Comparison of ENCODE assay signal across 13 cellular contexts in genomic region chr5:149420509-149421371, GRCh38. TPM values are rescaled to one million over a fixed set of nuclear protein-coding genes. Genes with fewer than 3 reads are reported as not detected.
DNase-seq lines count a peak whose midpoint lies in the region; ATAC-seq, FAIRE-seq and TF ChIP-seq lines count a peak whose summit lies in the region.
"Had no signal": no experiment of that assay in that cellular context is flagged by ENCODE, and none has a peak within 500 bp of the region (broad histone marks: within the 10 kb centered on the region; RNA-seq: fewer than 3 reads in every experiment).

No MANE protein-coding gene starts in this region.

- TF ChIP-seq CTCF in GM12878 (IDR thresholded peaks at IDR 0.05 in 2 of 3, conservative IDR thresholded peaks at IDR 0.05 in 1 of 3; ENCODE audit: control insufficient read depth in 2 of 3, extremely low read depth in 1 of 3, insufficient read depth in 1 of 3, low read depth in 3 of 3, low read length in 3 of 3) (no peak), hepatocyte (IDR thresholded peaks at IDR 0.05; ENCODE audit: poor library complexity) (no peak)

- CTCF ChIA-PET in GM12878 (lab: Yijun Ruan, JAX): interaction anchor here (0.6 to 2.1 kb wide), 8 partner anchors 12 to 198 kb away, joined by 3 to 8 read pairs (median 4); no protein-coding TSS in a partner anchor

- H3K27ac ChIP-seq in BLaER1 treated with 17β-estradiol and CSF1 and Interleukin-3, amounts not matched to agents 10 nM and 100 nM: peak overlapping the region in 9 of 11 experiments; percentile 13 to 81 (median 61); a peak in 16 of 22 replicates
- H3K27ac ChIP-seq in GM12878 (ENCODE audit: control insufficient read depth, insufficient read depth) (no peak overlapping the region), hepatocyte (peak overlapping the region; percentile 90), skeletal muscle tissue (ENCODE audit: low read depth, low read length) (peak overlapping the region; percentile 70)

- peaks cover 17% of the 10 kb centered on the region for H3K27me3 Mint-ChIP-seq in T-helper 17 cell
- H3K27me3 Mint-ChIP-seq: stimulated activated naive CD8-positive, alpha-beta T cell treated with anti-CD3 and anti-CD28 coated beads, Interleukin-15, amount 100 ng/mL, for 72 hours had no signal

- H3K4me3 Mint-ChIP-seq in T-helper 17 cell: no peak overlapping the region
- H3K4me3 Mint-ChIP-seq: stimulated activated naive CD8-positive, alpha-beta T cell treated with anti-CD3 and anti-CD28 coated beads, Interleukin-15, amount 100 ng/mL, for 72 hours; T-helper 2 cell treated with Interferon-gamma antibody and Interleukin-4, amounts not matched to agents 5 μg/mL and 100 μg/mL, for 36 hours had no signal

- RAD21 ChIA-PET in GM12878 (lab: Charles Lee; ENCODE audit: unreplicated experiment): interaction anchor here (1.0 to 1.2 kb wide), 3 partner anchors 11 to 39 kb away, joined by 3 read pairs; no protein-coding TSS in a partner anchor

- no peak for FAIRE-seq in GM12878 (lab: Jason Lieb, UNC)

- no peak overlapping the region for H3K27ac Mint-ChIP-seq in T-helper 17 cell
- H3K27ac Mint-ChIP-seq: stimulated activated naive CD8-positive, alpha-beta T cell treated with anti-CD3 and anti-CD28 coated beads, Interleukin-15, amount 100 ng/mL, for 72 hours; T-helper 2 cell treated with Interferon-gamma antibody and Interleukin-4, amounts not matched to agents 5 μg/mL and 100 μg/mL, for 36 hours had no signal

- H4K20me1 ChIP-seq in BLaER1 treated with 17β-estradiol and CSF1 and Interleukin-3, amounts not matched to agents 10 nM and 100 nM: no peaks in the 10 kb centered on the region
- no peaks in the 10 kb centered on the region for H4K20me1 ChIP-seq in GM12878 (ENCODE audit: control insufficient read depth, insufficient read depth)
- H4K20me1 ChIP-seq in hepatocyte (ENCODE audit: insufficient read depth, poor library complexity, severe bottlenecking): no peaks in the 10 kb centered on the region

- peak overlapping the region in 9 of 11 experiments; percentile 5 to 69 (median 56); a peak in 13 of 22 replicates for H3K9ac ChIP-seq in BLaER1 treated with 17β-estradiol and CSF1 and Interleukin-3, amounts not matched to agents 10 nM and 100 nM
- H3K9ac ChIP-seq in GM12878 (ENCODE audit: control insufficient read depth, insufficient read depth, low read length) (no peak overlapping the region), skeletal muscle tissue (ENCODE audit: low read depth in 1 of 3, low read length in 3 of 3) (peak overlapping the region in 1 of 3 donors; percentile 57)

- H3K4me3 ChIP-seq in BLaER1 treated with 17β-estradiol and CSF1 and Interleukin-3, amounts not matched to agents 10 nM and 100 nM: 0 out of 20 replicates have a peak overlapping the region, but pooled peaks of 1 of the 10 experiments have one; percentile 28
- H3K4me3 ChIP-seq in GM12878: no peak overlapping the region
- H3K4me3 ChIP-seq in hepatocyte: no peak overlapping the region
- no peak overlapping the region for H3K4me3 ChIP-seq in skeletal muscle tissue (ENCODE audit: low read length in 3 of 3)

- no peak for TF ChIP-seq RAD21 in GM12878 (IDR thresholded peaks at IDR 0.05; ENCODE audit: insufficient read depth, low read depth, low read length)

- H3K4me1 ChIP-seq in BLaER1 treated with 17β-estradiol and CSF1 and Interleukin-3, amounts not matched to agents 10 nM and 100 nM: peaks cover 57 to 89% (median 79%) of the 10 kb centered on the region in 10 experiments
- H3K4me1 ChIP-seq in GM12878 (ENCODE audit: control insufficient read depth, insufficient read depth, low read length): no peaks in the 10 kb centered on the region
- peaks cover 66% of the 10 kb centered on the region for H3K4me1 ChIP-seq in hepatocyte (ENCODE audit: insufficient read depth)
- peaks cover 15 to 52% (median 44%) of the 10 kb centered on the region in 3 donors for H3K4me1 ChIP-seq in skeletal muscle tissue (ENCODE audit: control insufficient read depth in 3 of 3, insufficient read depth in 3 of 3, low read length in 3 of 3)

- H3K4me1 Mint-ChIP-seq in T-helper 17 cell: peaks cover 6% of the 10 kb centered on the region

- DNase-seq in GM12878 (ENCODE audit: low read depth, low spot score) (no peak), hepatocyte (ENCODE audit: low spot score) (peak; percentile 6), NCI-H2227 treated with DMSO at 0.1 percent for 48 hours (lab: John Stamatoyannopoulos, UW) (no peak), NAMALWA (ENCODE audit: low spot score) (no peak), T-helper 17 cell (no peak)
- DNase-seq: NCI-H146; stimulated activated naive CD8-positive, alpha-beta T cell treated with anti-CD3 and anti-CD28 coated beads, Interleukin-15, amount 100 ng/mL, for 72 hours had no signal

- H3K79me2 ChIP-seq in GM12878 (ENCODE audit: control insufficient read depth, insufficient read depth, low read length) (no peaks in the 10 kb centered on the region), hepatocyte (peaks cover 11% of the 10 kb centered on the region)

- WGBS in GM12878 (ENCODE audit: insufficient coverage, insufficient replicate concordance, low lambda C conversion rate, missing lambda C conversion rate): 49% methylated on average over 19 of the region's 19 CpGs
- WGBS in hepatocyte (ENCODE audit: low lambda C conversion rate, missing lambda C conversion rate): 65% methylated on average over 19 of the region's 19 CpGs

- intact Hi-C loops in GM12878 (cut with micrococcal nuclease; ENCODE audit: unreplicated experiment): no loop called here

- H3K36me3 Mint-ChIP-seq in T-helper 17 cell (ENCODE audit: low read depth): no peaks in the 10 kb centered on the region

- SMC1A ChIA-PET in GM12878 (lab: Charles Lee; ENCODE audit: uncharacterized antibody, unreplicated experiment): interaction anchor here (1.0 kb wide), 1 partner anchor 195 kb away, joined by 3 read pairs; no protein-coding TSS in a partner anchor

- POLR2A ChIA-PET in GM12878 (lab: Charles Lee): interaction anchor here (0.9 to 1.2 kb wide), 2 partner anchors 20 to 37 kb away, joined by 3 to 11 read pairs; no protein-coding TSS in a partner anchor

- no peak for TF ChIP-seq POLR2A in GM12878 (IDR thresholded peaks at IDR 0.05; ENCODE audit: low read depth, low read length)

- no TSS peak for BruUV-seq in GM12878 (replicated peaks; lab: Mats Ljungman, UMichigan)

- in situ Hi-C loops in GM12878 (cut with MboI): no loop called here

- H3K27me3 ChIP-seq in BLaER1 treated with 17β-estradiol and CSF1 and Interleukin-3, amounts not matched to agents 10 nM and 100 nM: no peaks in the 10 kb centered on the region
- H3K27me3 ChIP-seq in GM12878 (replicated peaks in 1 of 2; ENCODE audit: control insufficient read depth in 2 of 2, insufficient read depth in 2 of 2, low read length in 1 of 2): no peaks in the 10 kb centered on the region
- H3K27me3 ChIP-seq in hepatocyte: no peaks in the 10 kb centered on the region
- no peaks in the 10 kb centered on the region for H3K27me3 ChIP-seq in skeletal muscle tissue (ENCODE audit: control insufficient read depth in 3 of 3, insufficient read depth in 3 of 3, low read length in 3 of 3)

- no peaks in the 10 kb centered on the region for H3K9me3 ChIP-seq in BLaER1 treated with 17β-estradiol and CSF1 and Interleukin-3, amounts not matched to agents 10 nM and 100 nM (replicated peaks in 1 of 11)
- H3K9me3 ChIP-seq in GM12878 (replicated peaks; ENCODE audit: control insufficient read depth, insufficient read depth, low read length) (no peaks in the 10 kb centered on the region), hepatocyte (ENCODE audit: low read depth) (no peaks in the 10 kb centered on the region), skeletal muscle tissue (ENCODE audit: control insufficient read depth in 3 of 3, low read length in 3 of 3) (no peaks in the 10 kb centered on the region), T-helper 17 cell (ENCODE audit: control insufficient read depth, low read length, poor library complexity, severe bottlenecking) (no peaks in the 10 kb centered on the region)

- peak overlapping the region; percentile 32 to 97 (median 90) for H3K4me2 ChIP-seq in BLaER1 treated with 17β-estradiol and CSF1 and Interleukin-3, amounts not matched to agents 10 nM and 100 nM
- H3K4me2 ChIP-seq in GM12878 (ENCODE audit: control insufficient read depth, insufficient read depth) (no peak overlapping the region), hepatocyte (no peak overlapping the region)

- H3K9me2 ChIP-seq in hepatocyte (replicated peaks; ENCODE audit: insufficient read depth): no peaks in the 10 kb centered on the region

- no peak for TF ChIP-seq EP300 in GM12878 (IDR thresholded peaks at IDR 0.05; ENCODE audit: borderline replicate concordance in 1 of 2, control insufficient read depth in 1 of 2, low read depth in 2 of 2, low read length in 2 of 2)

- no peak overlapping the region for H2AFZ ChIP-seq in GM12878 (ENCODE audit: control insufficient read depth, low read depth, low read length)
- no peak overlapping the region for H2AFZ ChIP-seq in hepatocyte

- no peaks in the 10 kb centered on the region for H3K36me3 ChIP-seq in BLaER1 treated with 17β-estradiol and CSF1 and Interleukin-3, amounts not matched to agents 10 nM and 100 nM
- no peaks in the 10 kb centered on the region for H3K36me3 ChIP-seq in GM12878 (ENCODE audit: control insufficient read depth in 2 of 2, insufficient read depth in 2 of 2, low read length in 1 of 2)
- H3K36me3 ChIP-seq in hepatocyte (replicated peaks; ENCODE audit: insufficient read depth, low read depth): no peaks in the 10 kb centered on the region
- peaks cover 0 to 6% (median 4%) of the 10 kb centered on the region in 3 donors for H3K36me3 ChIP-seq in skeletal muscle tissue (ENCODE audit: control insufficient read depth in 3 of 3, insufficient read depth in 3 of 3, low read length in 3 of 3)

- no peak for ATAC-seq in GM12878
- no peak for ATAC-seq in HG03095 (IDR thresholded peaks at IDR 0.05; ENCODE audit: unreplicated experiment)
- no peak for ATAC-seq in T-helper 17 cell
- ATAC-seq: stimulated activated naive CD8-positive, alpha-beta T cell treated with anti-CD3 and anti-CD28 coated beads, Interleukin-15, amount 100 ng/mL, for 72 hours had no signal

RNA-seq across cellular contexts. Expression of gene IL17B, which starts 41.6 kb away (rescaled TPM):
- not detected in 2 replicates for total RNA-seq in GM12878 (2013; cell fraction: nucleolus; rRNA removed)
- total RNA-seq in GM12878 (2014; rRNA removed): not detected in 2 replicates
- total RNA-seq in GM12878 (2014; rRNA removed; fragmentation: Illumina TruSeq; extraction: Trizol): not detected in 2 replicates
- total RNA-seq in GM12878 (2021): not detected in 2 replicates
- not detected for polyA plus RNA-seq in GM12878 (2011; ENCODE audit: low read depth)
- polyA plus RNA-seq in GM12878 (2011; rRNA removed): not detected in 2 replicates
- polyA plus RNA-seq in GM12878 (2011; cell fraction: cytosol; rRNA removed): 0.13 and 0.22 TPM in 2 replicates
- polyA plus RNA-seq in GM12878 (2011; cell fraction: nucleus; rRNA removed): 0.22 TPM in 1 of 2 replicates, not detected in the other
- polyA plus RNA-seq in GM12878 (2012): 0.18 TPM in 1 of 2 replicates, not detected in the other
- polyA plus RNA-seq in GM12878 (2014; fragmentation: Illumina TruSeq; extraction: Trizol): not detected in 2 replicates
- not detected for polyA plus RNA-seq in GM12878 (2014; fragmentation: Nextera tagmentation; extraction: Ambion mirVana)
- not detected in 2 replicates for polyA plus RNA-seq in GM12878 (2014; rRNA removed)
- not detected for polyA plus RNA-seq in GM12878 (2016; fragmentation: Nextera tagmentation; extraction: Ambion mirVana)
- not detected in 2 replicates for polyA minus RNA-seq in GM12878 (2011; rRNA and poly(A)+ RNA removed)
- polyA minus RNA-seq in GM12878 (2011; cell fraction: cytosol; rRNA and poly(A)+ RNA removed): not detected in 2 replicates
- not detected in 2 replicates for polyA minus RNA-seq in GM12878 (2011; cell fraction: nucleus; rRNA and poly(A)+ RNA removed)
- total RNA-seq in hepatocyte: 0.60 TPM in 1 of 2 replicates, not detected in the other
- polyA plus RNA-seq in hepatocyte: 0.27 TPM in 1 of 2 replicates, not detected in the other
- total RNA-seq in skeletal muscle tissue: 247 TPM
- total RNA-seq in T-helper 17 cell: not detected
- total RNA-seq: glomerular endothelial cell, HT1080 had no signal

Comparison
In these comparisons a context has a peak if more than half of its experiments do, and no peak if none do; other contexts are left out.
1. H3K4me2 ChIP-seq: peak in BLaER1 treated with 17β-estradiol and CSF1 and Interleukin-3, amounts not matched to agents 10 nM and 100 nM (11 of 11); none in GM12878 (single experiment) and hepatocyte (single experiment).
2. RNA of gene IL17B, which starts 41.6 kb away (total RNA-seq): 247 TPM in skeletal muscle tissue (single experiment); not detected in GM12878, 0.60 TPM in hepatocyte and not detected in T-helper 17 cell; every median in the first group is over 100 times any median in the second.